Comparison of ENCODE assay signal across 10 cellular contexts in the genomic region with DNA sequence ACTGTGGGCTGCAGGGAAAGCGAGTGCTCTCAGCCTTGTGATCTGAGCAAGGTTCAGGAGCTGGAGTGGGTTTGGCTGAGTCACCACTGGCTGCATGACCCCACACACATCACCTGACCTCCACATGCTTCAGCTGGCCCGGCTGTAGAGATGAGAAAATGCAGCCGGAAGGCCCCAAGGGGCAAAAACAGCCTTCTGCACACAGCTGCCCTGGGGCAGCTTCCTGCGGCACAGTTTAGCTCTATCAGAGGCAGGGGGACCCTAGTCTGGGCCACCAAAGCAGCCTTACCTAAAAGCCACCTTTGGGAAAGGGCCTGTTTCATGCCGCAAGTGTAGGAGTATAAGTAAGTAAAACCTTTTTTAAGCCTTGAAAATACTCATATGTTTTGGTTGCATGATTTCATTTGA.
DNase-seq lines count a peak whose midpoint lies in the region; ATAC-seq and TF ChIP-seq lines count a peak whose summit lies in the region.
"Had no signal": no experiment of that assay in that cellular context is flagged by ENCODE, and none has a peak within 500 bp of the region (broad histone marks: within the 10 kb centered on the region; RNA-seq: fewer than 3 reads in every experiment).

No MANE protein-coding gene starts in this region.

- POLR2A ChIA-PET in naive thymus-derived CD8-positive, alpha-beta T cell (lab: Charles Lee) = no interaction called here
- POLR2A ChIA-PET in CD4-positive, alpha-beta T cell (lab: Charles Lee) = no interaction called here

- DNase-seq in COLO829 (ENCODE audit: low spot score) (peak; percentile 74), brain pericyte (ENCODE audit: low read depth, low spot score) (peak; percentile 63), memory B cell (ENCODE audit: low spot score in 2 of 2) (no peak)
- no peak for DNase-seq in naive thymus-derived CD8-positive, alpha-beta T cell
- DNase-seq in activated naive CD4-positive, alpha-beta T cell treated with anti-CD3 and anti-CD28 coated beads, Interleukin-2, amount 10 ng/mL, durations not matched to agents 7 days and 5 days = no peak
- DNase-seq in CD4-positive, alpha-beta T cell = no peak

- H3K27me3 Mint-ChIP-seq in memory B cell = no peaks in the 10 kb centered on the region
- H3K27me3 Mint-ChIP-seq in naive thymus-derived CD8-positive, alpha-beta T cell = peaks cover 7 to 33% (median 14%) of the 10 kb centered on the region in 5 donors
- H3K27me3 Mint-ChIP-seq in activated naive CD4-positive, alpha-beta T cell treated with anti-CD3 and anti-CD28 coated beads, Interleukin-2, amount 10 ng/mL, durations not matched to agents 7 days and 5 days = no peaks in the 10 kb centered on the region
- peaks cover 10% of the 10 kb centered on the region for H3K27me3 Mint-ChIP-seq in CD4-positive, alpha-beta T cell

- H3K9me3 Mint-ChIP-seq in memory B cell = peaks cover 9% of the 10 kb centered on the region
- H3K9me3 Mint-ChIP-seq in naive thymus-derived CD8-positive, alpha-beta T cell = peaks cover 7 to 32% (median 18%) of the 10 kb centered on the region in 9 donors
- H3K9me3 Mint-ChIP-seq in activated naive CD4-positive, alpha-beta T cell treated with anti-CD3 and anti-CD28 coated beads, Interleukin-2, amount 10 ng/mL, durations not matched to agents 7 days and 5 days = peaks cover 13% of the 10 kb centered on the region
- peaks cover 8% of the 10 kb centered on the region for H3K9me3 Mint-ChIP-seq in CD4-positive, alpha-beta T cell

- peaks cover 24% of the 10 kb centered on the region for H3K4me1 Mint-ChIP-seq in memory B cell
- peaks cover 0 to 13% (median under 1%) of the 10 kb centered on the region in 4 donors for H3K4me1 Mint-ChIP-seq in naive thymus-derived CD8-positive, alpha-beta T cell
- H3K4me1 Mint-ChIP-seq in activated naive CD4-positive, alpha-beta T cell treated with anti-CD3 and anti-CD28 coated beads, Interleukin-2, amount 10 ng/mL, durations not matched to agents 7 days and 5 days = no peaks in the 10 kb centered on the region
- no peaks in the 10 kb centered on the region for H3K4me1 Mint-ChIP-seq in CD4-positive, alpha-beta T cell (ENCODE audit: low read depth)

- peak overlapping the region; percentile 25 for H3K4me3 Mint-ChIP-seq in memory B cell
- no peak overlapping the region for H3K4me3 Mint-ChIP-seq in naive thymus-derived CD8-positive, alpha-beta T cell
- no peak overlapping the region for H3K4me3 Mint-ChIP-seq in activated naive CD4-positive, alpha-beta T cell treated with anti-CD3 and anti-CD28 coated beads, Interleukin-2, amount 10 ng/mL, durations not matched to agents 7 days and 5 days
- no peak overlapping the region for H3K4me3 Mint-ChIP-seq in CD4-positive, alpha-beta T cell

- no peaks in the 10 kb centered on the region for H3K27me3 ChIP-seq in CD4-positive, alpha-beta T cell (ENCODE audit: control insufficient read depth, insufficient read depth, low read length)
- H3K27me3 ChIP-seq: upper lobe of left lung had no signal

- ATAC-seq in GM19463 (IDR thresholded peaks at IDR 0.05; ENCODE audit: unreplicated experiment) (peak; percentile 93), HG03439 (IDR thresholded peaks at IDR 0.05; ENCODE audit: unreplicated experiment) (peak; percentile 88), memory B cell (ENCODE audit: low read depth) (peak; percentile 89)
- ATAC-seq in naive thymus-derived CD8-positive, alpha-beta T cell = no peak
- no peak for ATAC-seq in CD4-positive, alpha-beta T cell (ENCODE audit: poor library complexity)

- TF ChIP-seq CTCF in CD4-positive, alpha-beta T cell (IDR thresholded peaks at IDR 0.05) = no peak

- H3K27ac Mint-ChIP-seq in memory B cell = peak overlapping the region; percentile 79
- H3K27ac Mint-ChIP-seq in naive thymus-derived CD8-positive, alpha-beta T cell = peak overlapping the region in 1 of 10 donors; percentile 37
- H3K27ac Mint-ChIP-seq in activated naive CD4-positive, alpha-beta T cell treated with anti-CD3 and anti-CD28 coated beads, Interleukin-2, amount 10 ng/mL, durations not matched to agents 7 days and 5 days = no peak overlapping the region
- H3K27ac Mint-ChIP-seq in CD4-positive, alpha-beta T cell = no peak overlapping the region

- H3K9me3 ChIP-seq in CD4-positive, alpha-beta T cell (ENCODE audit: control insufficient read depth, low read length) = no peaks in the 10 kb centered on the region

- H3K36me3 Mint-ChIP-seq in memory B cell = peaks cover 9% of the 10 kb centered on the region
- H3K36me3 Mint-ChIP-seq in naive thymus-derived CD8-positive, alpha-beta T cell = peaks cover 2 to 24% (median 5%) of the 10 kb centered on the region in 3 donors
- no peaks in the 10 kb centered on the region for H3K36me3 Mint-ChIP-seq in activated naive CD4-positive, alpha-beta T cell treated with anti-CD3 and anti-CD28 coated beads, Interleukin-2, amount 10 ng/mL, durations not matched to agents 7 days and 5 days
- no peaks in the 10 kb centered on the region for H3K36me3 Mint-ChIP-seq in CD4-positive, alpha-beta T cell (ENCODE audit: low read depth)

- no peak overlapping the region for H3K27ac ChIP-seq in CD4-positive, alpha-beta T cell (ENCODE audit: low read depth, low read length)
- H3K27ac ChIP-seq: HL-60 had no signal

- intact Hi-C loops in CD4-positive, alpha-beta T cell (cut with DNase I, micrococcal nuclease) = no loop called here

- CTCF ChIA-PET in activated naive CD4-positive, alpha-beta T cell treated with anti-CD3 and anti-CD28 coated beads, Interleukin-2, amount 10 ng/mL, durations not matched to agents 7 days and 5 days (lab: Charles Lee) = interaction anchor here (0.8 kb wide), 1 partner anchor 121 kb away, joined by 3 read pairs; no protein-coding TSS in a partner anchor
- CTCF ChIA-PET in CD4-positive, alpha-beta T cell (lab: Charles Lee) = no interaction called here

Comparison
In these comparisons a context has a peak if more than half of its experiments do, and no peak if none do; other contexts are left out.
1. DNase-seq: peak in COLO829 (single experiment) and brain pericyte (single experiment); none in memory B cell (0 of 2), naive thymus-derived CD8-positive, alpha-beta T cell (0 of 10), activated naive CD4-positive, alpha-beta T cell treated with anti-CD3 and anti-CD28 coated beads, Interleukin-2, amount 10 ng/mL, durations not matched to agents 7 days and 5 days (single experiment) and CD4-positive, alpha-beta T cell (0 of 10).
2. ATAC-seq: peak in GM19463 (single experiment), HG03439 (single experiment) and memory B cell (single experiment); none in naive thymus-derived CD8-positive, alpha-beta T cell (0 of 2) and CD4-positive, alpha-beta T cell (single experiment).